ENCODE assay signal across 2 cellular contexts in the genomic region with DNA sequence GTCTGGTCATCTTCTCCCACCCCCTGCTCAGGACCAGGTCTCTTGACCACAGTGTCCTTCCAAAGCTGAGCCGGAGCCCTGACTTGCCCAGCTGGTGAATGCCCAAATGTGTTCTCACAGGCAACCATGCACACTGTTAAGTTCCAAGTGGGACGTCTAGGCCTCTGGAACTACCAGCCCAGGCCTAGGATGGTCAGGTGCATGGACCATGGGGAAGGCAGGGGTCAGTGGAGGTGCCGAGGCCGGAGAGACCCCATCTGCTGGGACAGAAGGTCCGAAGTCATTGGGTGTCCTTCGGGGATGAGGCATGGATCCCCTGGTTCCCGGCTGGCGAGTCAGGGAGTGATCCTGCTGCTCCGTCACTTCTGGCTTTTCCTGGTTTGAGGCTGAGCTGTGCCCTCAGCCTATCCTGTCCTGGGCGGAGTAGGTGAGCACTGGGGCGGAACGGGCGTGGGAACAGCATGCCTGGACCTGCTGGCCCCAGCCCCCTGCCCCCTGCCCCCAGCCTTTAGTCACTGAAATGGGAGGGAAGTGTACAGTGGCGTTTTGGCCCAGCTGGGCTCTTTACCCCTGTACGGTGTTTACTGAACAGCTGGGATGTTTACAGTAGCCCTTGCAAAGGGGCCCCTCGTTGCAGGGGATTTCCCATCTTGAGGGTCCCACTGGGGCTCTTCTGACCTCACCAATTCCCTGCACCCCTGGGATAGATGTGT.
TF ChIP-seq lines count a peak whose summit lies in the region.

No MANE protein-coding gene starts in this region.

TF ChIP-seq in A549, 52 proteins besides CTCF, POLR2A, EP300 and RAD21:
- TF ChIP-seq CBX8 (IDR thresholded peaks at IDR 0.05) = no peak
- TF ChIP-seq, protein P1, sequence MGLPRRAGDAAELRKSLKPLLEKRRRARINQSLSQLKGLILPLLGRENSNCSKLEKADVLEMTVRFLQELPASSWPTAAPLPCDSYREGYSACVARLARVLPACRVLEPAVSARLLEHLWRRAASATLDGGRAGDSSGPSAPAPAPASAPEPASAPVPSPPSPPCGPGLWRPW (IDR thresholded peaks at IDR 0.05) = no peak
- TF ChIP-seq TFCP2L1 (CRISPR knock-in tag; IDR thresholded peaks at IDR 0.05) = no peak
- no peak for TF ChIP-seq CEBPB (IDR thresholded peaks at IDR 0.05)
- no peak for TF ChIP-seq KDM5A (IDR thresholded peaks at IDR 0.05)
- no peak for TF ChIP-seq NPAS2 (CRISPR knock-in tag; IDR thresholded peaks at IDR 0.05; ENCODE audit: borderline replicate concordance)
- no peak for TF ChIP-seq HDAC2 (IDR thresholded peaks at IDR 0.05)
- TF ChIP-seq NFE2L2 (conservative IDR thresholded peaks at IDR 0.05; ENCODE audit: low read length) = no peak
- TF ChIP-seq ZC3H11A (IDR thresholded peaks at IDR 0.05) = no peak
- no peak for TF ChIP-seq PHF8 (IDR thresholded peaks at IDR 0.05; ENCODE audit: borderline replicate concordance, low read depth)
- TF ChIP-seq RARB (CRISPR knock-in tag; IDR thresholded peaks at IDR 0.05) = no peak
- TF ChIP-seq JUN (IDR thresholded peaks at IDR 0.05) = no peak
- TF ChIP-seq, protein P2, sequence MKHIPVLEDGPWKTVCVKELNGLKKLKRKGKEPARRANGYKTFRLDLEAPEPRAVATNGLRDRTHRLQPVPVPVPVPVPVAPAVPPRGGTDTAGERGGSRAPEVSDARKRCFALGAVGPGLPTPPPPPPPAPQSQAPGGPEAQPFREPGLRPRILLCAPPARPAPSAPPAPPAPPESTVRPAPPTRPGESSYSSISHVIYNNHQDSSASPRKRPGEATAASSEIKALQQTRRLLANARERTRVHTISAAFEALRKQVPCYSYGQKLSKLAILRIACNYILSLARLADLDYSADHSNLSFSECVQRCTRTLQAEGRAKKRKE (CRISPR knock-in tag; IDR thresholded peaks at IDR 0.05; ENCODE audit: low read depth) = no peak
- no peak for TF ChIP-seq RFX5 (IDR thresholded peaks at IDR 0.05)
- TF ChIP-seq ZNF302 (CRISPR knock-in tag; IDR thresholded peaks at IDR 0.05) = no peak
- no peak for TF ChIP-seq MAZ (IDR thresholded peaks at IDR 0.05; ENCODE audit: borderline replicate concordance, low read depth, low read length)

TF ChIP-seq in IMR-90, 13 proteins besides CTCF, POLR2A, EP300 and RAD21:
- TF ChIP-seq, protein P3, sequence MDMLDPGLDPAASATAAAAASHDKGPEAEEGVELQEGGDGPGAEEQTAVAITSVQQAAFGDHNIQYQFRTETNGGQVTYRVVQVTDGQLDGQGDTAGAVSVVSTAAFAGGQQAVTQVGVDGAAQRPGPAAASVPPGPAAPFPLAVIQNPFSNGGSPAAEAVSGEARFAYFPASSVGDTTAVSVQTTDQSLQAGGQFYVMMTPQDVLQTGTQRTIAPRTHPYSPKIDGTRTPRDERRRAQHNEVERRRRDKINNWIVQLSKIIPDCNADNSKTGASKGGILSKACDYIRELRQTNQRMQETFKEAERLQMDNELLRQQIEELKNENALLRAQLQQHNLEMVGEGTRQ (IDR thresholded peaks at IDR 0.05; ENCODE audit: low read depth, low read length) = no peak
- TF ChIP-seq RFX5 (IDR thresholded peaks at IDR 0.05; ENCODE audit: low read depth, low read length) (no peak), BHLHE40 (IDR thresholded peaks at IDR 0.05; ENCODE audit: low read depth, low read length) (no peak), MXI1 (IDR thresholded peaks at IDR 0.05; ENCODE audit: borderline replicate concordance, low read depth, low read length) (no peak), FOS (IDR thresholded peaks at IDR 0.05; ENCODE audit: low read depth, low read length) (no peak), NFE2L2 (IDR thresholded peaks at IDR 0.05; ENCODE audit: low read depth, low read length) (no peak), MAZ (IDR thresholded peaks at IDR 0.05; ENCODE audit: borderline replicate concordance, low read depth, low read length) (no peak), SMC3 (IDR thresholded peaks at IDR 0.05; ENCODE audit: low read depth, low read length) (no peak), RCOR1 (IDR thresholded peaks at IDR 0.05; ENCODE audit: insufficient replicate concordance, low read length) (no peak), MAFK (IDR thresholded peaks at IDR 0.05; ENCODE audit: low read depth, low read length) (no peak), CHD1 (IDR thresholded peaks at IDR 0.05; ENCODE audit: low read depth, low read length) (no peak), CEBPB (IDR thresholded peaks at IDR 0.05; ENCODE audit: low read depth, low read length) (no peak)
- TF ChIP-seq, protein P4, sequence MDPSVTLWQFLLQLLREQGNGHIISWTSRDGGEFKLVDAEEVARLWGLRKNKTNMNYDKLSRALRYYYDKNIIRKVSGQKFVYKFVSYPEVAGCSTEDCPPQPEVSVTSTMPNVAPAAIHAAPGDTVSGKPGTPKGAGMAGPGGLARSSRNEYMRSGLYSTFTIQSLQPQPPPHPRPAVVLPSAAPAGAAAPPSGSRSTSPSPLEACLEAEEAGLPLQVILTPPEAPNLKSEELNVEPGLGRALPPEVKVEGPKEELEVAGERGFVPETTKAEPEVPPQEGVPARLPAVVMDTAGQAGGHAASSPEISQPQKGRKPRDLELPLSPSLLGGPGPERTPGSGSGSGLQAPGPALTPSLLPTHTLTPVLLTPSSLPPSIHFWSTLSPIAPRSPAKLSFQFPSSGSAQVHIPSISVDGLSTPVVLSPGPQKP (IDR thresholded peaks at IDR 0.05; ENCODE audit: borderline replicate concordance, low read depth, low read length) = no peak
TF ChIP-seq in IMR-90: peak in this region for 0.
